In the genomic region with DNA sequence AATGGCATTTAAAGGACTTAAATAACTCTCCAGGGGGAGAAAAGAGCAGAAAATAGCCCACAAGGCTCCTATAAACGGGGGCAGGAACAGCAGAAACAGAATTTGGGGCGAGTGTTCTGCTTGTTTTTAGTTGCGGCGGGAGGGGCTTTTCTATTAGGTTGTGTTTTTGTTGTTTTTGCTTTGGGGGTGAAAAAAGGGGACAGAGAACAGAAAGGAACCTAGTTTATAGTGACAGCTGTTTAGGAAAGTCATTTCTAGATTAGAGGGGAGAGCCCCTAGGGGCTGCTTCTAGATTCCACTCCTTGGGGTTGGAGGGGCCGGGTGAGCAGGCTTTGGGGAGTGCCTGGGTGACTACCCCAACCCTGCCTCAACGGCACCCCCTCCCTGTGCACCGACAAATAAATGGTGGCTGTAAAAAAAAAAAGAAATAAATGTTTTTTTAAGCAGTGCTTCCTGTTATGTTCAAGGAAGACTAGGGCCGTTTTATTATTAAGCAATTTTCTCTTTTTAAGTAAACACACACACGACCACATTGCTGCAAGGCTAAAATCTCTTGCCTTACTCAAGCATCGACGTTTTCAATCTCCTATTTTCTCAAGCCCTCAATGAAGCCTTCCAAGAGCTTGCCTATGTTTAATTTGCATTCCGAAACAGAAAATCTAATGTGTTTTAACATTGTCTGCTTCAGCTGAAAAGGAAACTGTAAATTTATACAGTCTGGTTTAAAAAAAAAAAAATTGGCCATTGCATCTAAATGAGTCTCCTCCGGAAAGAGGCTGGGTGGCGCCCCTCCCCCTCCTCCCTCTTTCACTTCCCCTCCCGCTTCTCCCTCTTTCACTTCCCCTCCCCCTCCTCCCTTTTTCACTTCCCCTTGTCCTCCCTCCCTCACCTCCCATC, we compare ENCODE assay signal across 9 cellular contexts.
DNase-seq lines count a peak whose midpoint lies in the region; ATAC-seq, FAIRE-seq and TF ChIP-seq lines count a peak whose summit lies in the region.
"Had no signal": no experiment of that assay in that cellular context is flagged by ENCODE, and none has a peak within 500 bp of the region (broad histone marks: within the 10 kb centered on the region; RNA-seq: fewer than 3 reads in every experiment).

No MANE protein-coding gene starts in this region.

- H3K4me2 ChIP-seq in HepG2 (ENCODE audit: low read depth, low read length): peak overlapping the region; percentile 62

- intact Hi-C loops in HepG2 (cut with micrococcal nuclease; ENCODE audit: unreplicated experiment): loop anchor here (1.0 kb wide), 1 partner anchor 122 kb away; no protein-coding TSS in a partner anchor

- 1% methylated on average over 15 of the region's 15 CpGs for WGBS in HepG2 (ENCODE audit: low lambda C conversion rate)

- H3K27ac ChIP-seq in brain microvascular endothelial cell (peak overlapping the region; percentile 57), HepG2 (ENCODE audit: extremely low read length, insufficient read depth, low read length) (no peak overlapping the region)

- H3K9me3 ChIP-seq in HepG2 (ENCODE audit: low read length): no peaks in the 10 kb centered on the region

- TF ChIP-seq RAD21 in HepG2 (CRISPR knock-in tag; IDR thresholded peaks at IDR 0.05): no peak

- H3K36me3 ChIP-seq in GM06990 (ENCODE audit: control insufficient read depth, insufficient read depth, low read length) (no peaks in the 10 kb centered on the region), brain microvascular endothelial cell (replicated peaks) (no peaks in the 10 kb centered on the region), HepG2 (replicated peaks in 1 of 2; ENCODE audit: control insufficient read depth in 1 of 2, insufficient read depth in 2 of 2, low read length in 2 of 2) (no peaks in the 10 kb centered on the region)

- H3K4me1 Mint-ChIP-seq in IgD-negative memory B cell: peaks cover 19 to 35% (median 30%) of the 10 kb centered on the region in 3 donors

- no peak overlapping the region for H2AFZ ChIP-seq in HepG2 (ENCODE audit: low read length)

- FAIRE-seq in HepG2 (lab: Jason Lieb, UNC): no peak
- FAIRE-seq: bronchial epithelial cell had no signal

- peak overlapping the region; percentile 93 to 97 (median 96) for H3K27ac Mint-ChIP-seq in IgD-negative memory B cell

- H3K4me3 ChIP-seq in GM06990 (replicated peaks; ENCODE audit: low read depth, low read length) (peak overlapping the region; percentile 22), brain microvascular endothelial cell (ENCODE audit: low read depth, low read length) (peak overlapping the region; percentile 2), HepG2 (replicated peaks in 1 of 3; ENCODE audit: insufficient read depth in 1 of 3, low read depth in 2 of 3, low read length in 3 of 3) (peak overlapping the region in 2 of 3 experiments; percentile 28 to 33; a peak in 4 of 6 replicates)

- H3K27me3 Mint-ChIP-seq in IgD-negative memory B cell: no peaks in the 10 kb centered on the region

- TF ChIP-seq CTCF in GM06990 (IDR thresholded peaks at IDR 0.05; ENCODE audit: insufficient read depth, low read length, poor library complexity, severe bottlenecking) (no peak), brain microvascular endothelial cell (IDR thresholded peaks at IDR 0.05; ENCODE audit: low read depth, low read length, missing control alignments) (no peak), HepG2 (CRISPR knock-in tag; IDR thresholded peaks at IDR 0.05) (no peak)

- H3K9me3 Mint-ChIP-seq in IgD-negative memory B cell: no peaks in the 10 kb centered on the region

- H4K20me1 ChIP-seq in HepG2 (ENCODE audit: insufficient read depth, low read length): no peaks in the 10 kb centered on the region

- ATAC-seq in GM21528 (IDR thresholded peaks at IDR 0.05; ENCODE audit: low FRiP score, unreplicated experiment): peak; percentile 81
- peak; percentile 45; the same call in 2 of the 3 replicates for ATAC-seq in HepG2

- peaks cover 20% of the 10 kb centered on the region for H3K4me1 ChIP-seq in HepG2 (ENCODE audit: insufficient read depth, low read length)

- in situ Hi-C loops in brain microvascular endothelial cell (cut with HindIII; ENCODE audit: low pct_ligation_motif_present, low sequenced_read_pairs): no loop called here
- in situ Hi-C loops in HepG2 (cut with HindIII; ENCODE audit: extremely low pct_ligation_motif_present, low pct_unique_long_range_greater_than_20kb): loop anchor here (10.0 kb wide), 1 partner anchor 113 kb away; no protein-coding TSS in a partner anchor

- H3K36me3 Mint-ChIP-seq in IgD-negative memory B cell: no peaks in the 10 kb centered on the region

- H3K79me2 ChIP-seq in HepG2 (ENCODE audit: insufficient read depth, low read length): no peaks in the 10 kb centered on the region

- CTCF ChIA-PET in HepG2 (lab: Yijun Ruan, JAX; ENCODE audit: low intra/inter-chr PET ratio, low total read pairs): no interaction called here

- no peak for TF ChIP-seq EP300 in HepG2 (IDR thresholded peaks at IDR 0.05; ENCODE audit: low read depth in 2 of 2, low read length in 2 of 2)
- no peak for TF ChIP-seq EP300 in HepG2 (CRISPR knock-in tag; IDR thresholded peaks at IDR 0.05; ENCODE audit: borderline replicate concordance)

- TF ChIP-seq POLR2A in HepG2 (IDR thresholded peaks at IDR 0.05; ENCODE audit: insufficient read depth in 1 of 2, low read depth in 2 of 2, low read length in 2 of 2): no peak

- no TSS peak for BruUV-seq in HepG2 (replicated peaks; lab: Mats Ljungman, UMichigan)

- POLR2A ChIA-PET in HepG2 (lab: Yijun Ruan, JAX): interaction anchor here (1.6 kb wide), 1 partner anchor 121 kb away, joined by 4 read pairs; no protein-coding TSS in a partner anchor

- peak overlapping the region; percentile 74 to 96 (median 92) for H3K4me3 Mint-ChIP-seq in IgD-negative memory B cell

- no peaks in the 10 kb centered on the region for H3K27me3 ChIP-seq in GM06990 (replicated peaks; ENCODE audit: control insufficient read depth, insufficient read depth, low read length)
- no peaks in the 10 kb centered on the region for H3K27me3 ChIP-seq in brain microvascular endothelial cell (replicated peaks)
- H3K27me3 ChIP-seq in HepG2 (ENCODE audit: control insufficient read depth in 1 of 2, insufficient read depth in 2 of 2, low read length in 2 of 2): no peaks in the 10 kb centered on the region

- DNase-seq in GM06990 (ENCODE audit: extremely low read depth, insufficient read length): peak; percentile 66
- peak; percentile 40 to 87 (median 46) for DNase-seq in T-helper 1 cell
- DNase-seq in brain microvascular endothelial cell: no peak
- no peak for DNase-seq in HepG2 (ENCODE audit: low spot score)
- peak; percentile 52 for DNase-seq in stimulated activated CD8-positive, alpha-beta memory T cell treated with anti-CD3 and anti-CD28 coated beads, Interleukin-4, amount 100 ng/mL, for 24 hours (ENCODE audit: low read depth)
- no peak for DNase-seq in iPS-NIHi7 (ENCODE audit: extremely low spot score)

- no peak overlapping the region for H3K9ac ChIP-seq in HepG2 (ENCODE audit: insufficient read depth, low read depth, low read length)

TF ChIP-seq in HepG2, 621 proteins besides CTCF, POLR2A, EP300 and RAD21:
- peak; percentile 48 for TF ChIP-seq PCBP2 (optimal IDR thresholded peaks at IDR 0.05; ENCODE audit: low read depth, low read length, poor library complexity, severe bottlenecking)
- TF ChIP-seq, protein P1, sequence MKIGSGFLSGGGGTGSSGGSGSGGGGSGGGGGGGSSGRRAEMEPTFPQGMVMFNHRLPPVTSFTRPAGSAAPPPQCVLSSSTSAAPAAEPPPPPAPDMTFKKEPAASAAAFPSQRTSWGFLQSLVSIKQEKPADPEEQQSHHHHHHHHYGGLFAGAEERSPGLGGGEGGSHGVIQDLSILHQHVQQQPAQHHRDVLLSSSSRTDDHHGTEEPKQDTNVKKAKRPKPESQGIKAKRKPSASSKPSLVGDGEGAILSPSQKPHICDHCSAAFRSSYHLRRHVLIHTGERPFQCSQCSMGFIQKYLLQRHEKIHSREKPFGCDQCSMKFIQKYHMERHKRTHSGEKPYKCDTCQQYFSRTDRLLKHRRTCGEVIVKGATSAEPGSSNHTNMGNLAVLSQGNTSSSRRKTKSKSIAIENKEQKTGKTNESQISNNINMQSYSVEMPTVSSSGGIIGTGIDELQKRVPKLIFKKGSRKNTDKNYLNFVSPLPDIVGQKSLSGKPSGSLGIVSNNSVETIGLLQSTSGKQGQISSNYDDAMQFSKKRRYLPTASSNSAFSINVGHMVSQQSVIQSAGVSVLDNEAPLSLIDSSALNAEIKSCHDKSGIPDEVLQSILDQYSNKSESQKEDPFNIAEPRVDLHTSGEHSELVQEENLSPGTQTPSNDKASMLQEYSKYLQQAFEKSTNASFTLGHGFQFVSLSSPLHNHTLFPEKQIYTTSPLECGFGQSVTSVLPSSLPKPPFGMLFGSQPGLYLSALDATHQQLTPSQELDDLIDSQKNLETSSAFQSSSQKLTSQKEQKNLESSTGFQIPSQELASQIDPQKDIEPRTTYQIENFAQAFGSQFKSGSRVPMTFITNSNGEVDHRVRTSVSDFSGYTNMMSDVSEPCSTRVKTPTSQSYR (CRISPR knock-in tag; IDR thresholded peaks at IDR 0.05; ENCODE audit: borderline replicate concordance): peak; percentile 49; the same call in 1 of the 2 replicates
- TF ChIP-seq ZNF792 (CRISPR knock-in tag; IDR thresholded peaks at IDR 0.05): no peak
- no peak for TF ChIP-seq ZNF709 (CRISPR knock-in tag; IDR thresholded peaks at IDR 0.05)
- TF ChIP-seq ZNF263 (CRISPR knock-in tag; IDR thresholded peaks at IDR 0.05): 0 out of 2 replicates have a peak, but pooled peaks have one; percentile 37
- peak; percentile 46; the same call in 1 of the 2 replicates for TF ChIP-seq GZF1 (CRISPR knock-in tag; IDR thresholded peaks at IDR 0.05)
- TF ChIP-seq PHF20 (CRISPR knock-in tag; IDR thresholded peaks at IDR 0.05): no peak

Comparison
In these comparisons a context has a peak if more than half of its experiments do, and no peak if none do; other contexts are left out.
1. DNase-seq: peak in GM06990 (single experiment), T-helper 1 cell (5 of 5) and stimulated activated CD8-positive, alpha-beta memory T cell treated with anti-CD3 and anti-CD28 coated beads, Interleukin-4, amount 100 ng/mL, for 24 hours (single experiment); none in brain microvascular endothelial cell (single experiment), HepG2 (single experiment) and iPS-NIHi7 (single experiment).
2. Peak in every context shown above with its lines, with median percentiles within 50 percentile points of each other: H3K4me3 ChIP-seq.